ENCODE assay signal across 1 cellular context in the genomic region with DNA sequence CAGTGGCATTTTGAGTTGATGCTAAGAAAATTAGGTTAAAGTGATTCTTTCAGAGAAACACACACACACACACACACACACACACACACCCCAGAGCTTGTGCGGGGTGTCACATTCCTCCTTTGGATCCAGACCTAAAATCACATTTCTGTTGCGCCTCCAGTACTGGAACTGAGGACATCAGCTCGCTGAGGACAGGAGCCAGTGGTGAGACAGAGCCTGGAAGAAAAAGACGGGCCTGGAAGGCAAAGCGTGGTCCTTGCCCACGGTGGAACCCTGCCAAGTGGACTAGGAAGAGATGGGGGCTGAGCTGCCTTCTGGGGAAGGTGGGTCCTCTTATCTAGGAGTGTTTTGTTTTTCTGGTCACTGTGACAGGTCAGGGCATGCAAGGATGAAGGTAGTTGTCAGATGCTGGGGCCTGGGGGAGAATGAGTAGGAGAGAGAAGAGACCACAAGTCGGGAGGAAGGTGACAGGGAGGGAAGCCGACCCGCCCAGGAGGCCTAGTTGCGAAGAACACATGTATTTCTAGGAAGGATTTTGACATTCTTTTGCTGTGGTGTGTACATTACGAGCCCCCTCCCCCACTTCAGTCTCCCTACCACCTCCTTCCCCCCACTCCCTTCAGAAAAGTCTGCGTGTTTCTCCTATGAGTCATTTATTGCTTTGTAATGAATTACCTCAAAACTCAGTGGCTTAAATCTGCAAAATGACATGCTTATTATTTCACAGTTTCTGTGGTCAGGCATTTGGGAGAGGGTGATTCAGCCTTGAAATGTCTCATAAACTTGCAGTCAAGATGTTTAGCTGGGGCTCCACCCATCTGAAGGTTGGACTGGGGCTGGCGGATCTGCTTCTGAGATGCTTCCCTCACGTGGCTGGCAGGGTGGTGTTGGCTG.
A peak's percentile ranks its signal among the peaks of the same experiment; 100 is the strongest.
TF ChIP-seq lines count a peak whose summit lies in the region.

No MANE protein-coding gene starts in this region.

TF ChIP-seq in IMR-90, 13 proteins besides CTCF, POLR2A, EP300 and RAD21 (continued from another document):
- TF ChIP-seq, protein P1, sequence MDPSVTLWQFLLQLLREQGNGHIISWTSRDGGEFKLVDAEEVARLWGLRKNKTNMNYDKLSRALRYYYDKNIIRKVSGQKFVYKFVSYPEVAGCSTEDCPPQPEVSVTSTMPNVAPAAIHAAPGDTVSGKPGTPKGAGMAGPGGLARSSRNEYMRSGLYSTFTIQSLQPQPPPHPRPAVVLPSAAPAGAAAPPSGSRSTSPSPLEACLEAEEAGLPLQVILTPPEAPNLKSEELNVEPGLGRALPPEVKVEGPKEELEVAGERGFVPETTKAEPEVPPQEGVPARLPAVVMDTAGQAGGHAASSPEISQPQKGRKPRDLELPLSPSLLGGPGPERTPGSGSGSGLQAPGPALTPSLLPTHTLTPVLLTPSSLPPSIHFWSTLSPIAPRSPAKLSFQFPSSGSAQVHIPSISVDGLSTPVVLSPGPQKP (IDR thresholded peaks at IDR 0.05; ENCODE audit: borderline replicate concordance, low read depth, low read length) = no peak
- TF ChIP-seq, protein P2, sequence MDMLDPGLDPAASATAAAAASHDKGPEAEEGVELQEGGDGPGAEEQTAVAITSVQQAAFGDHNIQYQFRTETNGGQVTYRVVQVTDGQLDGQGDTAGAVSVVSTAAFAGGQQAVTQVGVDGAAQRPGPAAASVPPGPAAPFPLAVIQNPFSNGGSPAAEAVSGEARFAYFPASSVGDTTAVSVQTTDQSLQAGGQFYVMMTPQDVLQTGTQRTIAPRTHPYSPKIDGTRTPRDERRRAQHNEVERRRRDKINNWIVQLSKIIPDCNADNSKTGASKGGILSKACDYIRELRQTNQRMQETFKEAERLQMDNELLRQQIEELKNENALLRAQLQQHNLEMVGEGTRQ (IDR thresholded peaks at IDR 0.05; ENCODE audit: low read depth, low read length) = no peak; the same call in none of the 2 replicates
- peak; percentile 37 for TF ChIP-seq MAFK (IDR thresholded peaks at IDR 0.05; ENCODE audit: low read depth, low read length)
- TF ChIP-seq BHLHE40 (IDR thresholded peaks at IDR 0.05; ENCODE audit: low read depth, low read length) = peak; percentile 55; the same call in 1 of the 2 replicates
- TF ChIP-seq NFE2L2 (IDR thresholded peaks at IDR 0.05; ENCODE audit: low read depth, low read length) = 0 out of 2 replicates have a peak, but pooled peaks have one; percentile 0
- peak; percentile 95 for TF ChIP-seq FOS (IDR thresholded peaks at IDR 0.05; ENCODE audit: low read depth, low read length)
- peak; percentile 99 for TF ChIP-seq RCOR1 (IDR thresholded peaks at IDR 0.05; ENCODE audit: insufficient replicate concordance, low read length)
- TF ChIP-seq CEBPB (IDR thresholded peaks at IDR 0.05; ENCODE audit: low read depth, low read length) = peak; percentile 74
